In genomic region chr7:20784311-20785210, GRCh38 we compare ENCODE assay signal across 9 cellular contexts. TPM values are rescaled to one million over a fixed set of nuclear protein-coding genes. Genes with fewer than 3 reads are reported as not detected.
DNase-seq lines count a peak whose midpoint lies in the region; ATAC-seq, FAIRE-seq and TF ChIP-seq lines count a peak whose summit lies in the region.
"Had no signal": no experiment of that assay in that cellular context is flagged by ENCODE, and none has a peak within 500 bp of the region (broad histone marks: within the 10 kb centered on the region; RNA-seq: fewer than 3 reads in every experiment).

No MANE protein-coding gene starts in this region.

- peak; percentile 15 for TF ChIP-seq CTCF in epithelial cell of proximal tubule (conservative IDR thresholded peaks at IDR 0.05; ENCODE audit: low read depth, low read length)

- H3K4me3 ChIP-seq in epithelial cell of proximal tubule (ENCODE audit: low read depth, low read length) = no peak overlapping the region
- H3K4me3 ChIP-seq in small intestine (ENCODE audit: low read depth in 1 of 2, low read length in 2 of 2) = peak overlapping the region in 1 of 2 donors; percentile 33

- ATAC-seq in sciatic nerve = peak; percentile 13

- H3K4me1 ChIP-seq in small intestine (ENCODE audit: control insufficient read depth in 2 of 2, insufficient read depth in 1 of 2, low read depth in 1 of 2, low read length in 1 of 2) = peaks cover 0 to 11% of the 10 kb centered on the region in 2 donors

- peak; percentile 61 for DNase-seq in DMS 273 (lab: John Stamatoyannopoulos, UW; ENCODE audit: unreplicated experiment)
- DNase-seq in DMS 273 treated with DMSO at 0.1 percent for 48 hours (lab: John Stamatoyannopoulos, UW) = no peak
- DNase-seq in NCI-H1105 (lab: John Stamatoyannopoulos, UW) = peak; percentile 62
- no peak for DNase-seq in epithelial cell of proximal tubule (ENCODE audit: low read depth)
- DNase-seq in sciatic nerve (ENCODE audit: low spot score) = no peak
- DNase-seq in pons (ENCODE audit: low spot score) = no peak
- DNase-seq in globus pallidus (ENCODE audit: low spot score) = no peak
- DNase-seq in small intestine = no peak
- DNase-seq: 8988T had no signal

- WGBS in small intestine, 3 donors = 4 to 14% (median 11%) methylated on average over 73 to 107 of the region's 107 CpGs

- peaks cover 3 to 47% of the 10 kb centered on the region in 2 donors for H3K27me3 ChIP-seq in small intestine (ENCODE audit: control insufficient read depth in 2 of 2, insufficient read depth in 2 of 2, low read length in 2 of 2)

- intact Hi-C loops in sciatic nerve (cut with DNase I) = no loop called here

- no peaks in the 10 kb centered on the region for H3K9me3 ChIP-seq in small intestine (ENCODE audit: control insufficient read depth, low read depth)

- FAIRE-seq in small intestine (lab: Jason Lieb, UNC) = no peak

- no peaks in the 10 kb centered on the region for H3K36me3 ChIP-seq in small intestine (ENCODE audit: control insufficient read depth in 2 of 2, insufficient read depth in 2 of 2, low read length in 2 of 2)

- H3K27ac ChIP-seq in small intestine (ENCODE audit: low read depth in 1 of 2, low read length in 1 of 2) = no peak overlapping the region

RNA-seq across cellular contexts. Expression of gene SP8, which starts 2.1 kb away (rescaled TPM):
- total RNA-seq in epithelial cell of proximal tubule = not detected in 2 replicates
- not detected for total RNA-seq in sciatic nerve
- polyA plus RNA-seq in small intestine = not detected

Comparison
In these comparisons a context has a peak if more than half of its experiments do, and no peak if none do; other contexts are left out.
1. DNase-seq: peak in DMS 273 (single experiment) and NCI-H1105 (single experiment); none in DMS 273 treated with DMSO at 0.1 percent for 48 hours (single experiment), epithelial cell of proximal tubule (single experiment), sciatic nerve (single experiment), pons (single experiment), globus pallidus (single experiment) and small intestine (single experiment).